ENCODE assay signal across 11 cellular contexts in genomic region chr2:238848941-238849853, GRCh38. TPM values are rescaled to one million over a fixed set of nuclear protein-coding genes. Genes with fewer than 3 reads are reported as not detected.
DNase-seq lines count a peak whose midpoint lies in the region; ATAC-seq and TF ChIP-seq lines count a peak whose summit lies in the region.
"Had no signal": no experiment of that assay in that cellular context is flagged by ENCODE, and none has a peak within 500 bp of the region (broad histone marks: within the 10 kb centered on the region; RNA-seq: fewer than 3 reads in every experiment).

No MANE protein-coding gene starts in this region.

- peaks cover 0 to 40% (median 30%) of the 10 kb centered on the region in 6 donors for H3K4me1 ChIP-seq in spleen

- H3K9me3 ChIP-seq in spleen: no peaks in the 10 kb centered on the region

- no peak overlapping the region for H3K27ac ChIP-seq in spleen

- peaks cover 27% of the 10 kb centered on the region for H3K27me3 Mint-ChIP-seq in chondrocyte (ENCODE audit: low read depth)
- peaks cover 62% of the 10 kb centered on the region for H3K27me3 Mint-ChIP-seq in activated CD4-positive, alpha-beta memory T cell treated with anti-CD3 and anti-CD28 coated beads, Interleukin-2, amount 10 ng/mL, durations not matched to agents 7 days and 5 days

- H3K9me3 Mint-ChIP-seq in chondrocyte (ENCODE audit: low read depth): no peaks in the 10 kb centered on the region
- no peaks in the 10 kb centered on the region for H3K9me3 Mint-ChIP-seq in activated CD4-positive, alpha-beta memory T cell treated with anti-CD3 and anti-CD28 coated beads, Interleukin-2, amount 10 ng/mL, durations not matched to agents 7 days and 5 days
- H3K9me3 Mint-ChIP-seq: stimulated activated naive CD8-positive, alpha-beta T cell treated with anti-CD3 and anti-CD28 coated beads, Interleukin-15, Interleukin-2, amounts not matched to agents 100 ng/mL and 50 ng/mL, for 24 hours had no signal

- H3K36me3 ChIP-seq in kidney epithelial cell (ENCODE audit: control insufficient read depth, insufficient read depth, low read length): no peaks in the 10 kb centered on the region
- no peaks in the 10 kb centered on the region for H3K36me3 ChIP-seq in spleen

- intact Hi-C loops in spleen (cut with DNase I; ENCODE audit: low total_unique reads): no loop called here

- H3K4me3 ChIP-seq in kidney epithelial cell (ENCODE audit: low read depth, low read length) (peak overlapping the region; percentile 44), spleen (peak overlapping the region; percentile 20 to 72 (median 55))

- H3K4me3 Mint-ChIP-seq in chondrocyte (ENCODE audit: unreplicated experiment): peak overlapping the region; percentile 71
- no peak overlapping the region for H3K4me3 Mint-ChIP-seq in activated CD4-positive, alpha-beta memory T cell treated with anti-CD3 and anti-CD28 coated beads, Interleukin-2, amount 10 ng/mL, durations not matched to agents 7 days and 5 days
- H3K4me3 Mint-ChIP-seq: stimulated activated naive CD8-positive, alpha-beta T cell treated with anti-CD3 and anti-CD28 coated beads, Interleukin-15, Interleukin-2, amounts not matched to agents 100 ng/mL and 50 ng/mL, for 24 hours had no signal

- no peak for TF ChIP-seq POLR2A in spleen (IDR thresholded peaks at IDR 0.05)

- POLR2A ChIA-PET in activated CD4-positive, alpha-beta memory T cell treated with anti-CD3 and anti-CD28 coated beads, Interleukin-2, amount 10 ng/mL, durations not matched to agents 7 days and 5 days (lab: Charles Lee): no interaction called here

- no peak for TF ChIP-seq CTCF in chondrocyte (IDR thresholded peaks at IDR 0.05)
- TF ChIP-seq CTCF in kidney epithelial cell (IDR thresholded peaks at IDR 0.05; ENCODE audit: insufficient read depth, low read length, poor library complexity, severe bottlenecking): no peak
- TF ChIP-seq CTCF in spleen (IDR thresholded peaks at IDR 0.05 in 8 of 11, conservative IDR thresholded peaks at IDR 0.05 in 3 of 11): no peak

- H3K27me3 ChIP-seq in kidney epithelial cell (ENCODE audit: control insufficient read depth, insufficient read depth, low read length) (peaks cover 37% of the 10 kb centered on the region), spleen (replicated peaks in 1 of 7) (peaks cover 0 to 86% (median 56%) of the 10 kb centered on the region in 7 donors)

- 8 to 15% (median 10%) methylated on average over 31 to 73 of the region's 73 CpGs for WGBS in spleen, 5 donors

- no peak for ATAC-seq in HG03095 (IDR thresholded peaks at IDR 0.05; ENCODE audit: unreplicated experiment)
- ATAC-seq in HG03045 (IDR thresholded peaks at IDR 0.05; ENCODE audit: unreplicated experiment): no peak

- H3K27ac Mint-ChIP-seq in chondrocyte (ENCODE audit: unreplicated experiment): no peak overlapping the region
- no peak overlapping the region for H3K27ac Mint-ChIP-seq in activated CD4-positive, alpha-beta memory T cell treated with anti-CD3 and anti-CD28 coated beads, Interleukin-2, amount 10 ng/mL, durations not matched to agents 7 days and 5 days
- H3K27ac Mint-ChIP-seq: stimulated activated naive CD8-positive, alpha-beta T cell treated with anti-CD3 and anti-CD28 coated beads, Interleukin-15, Interleukin-2, amounts not matched to agents 100 ng/mL and 50 ng/mL, for 24 hours had no signal

- CTCF ChIA-PET in activated CD4-positive, alpha-beta memory T cell treated with anti-CD3 and anti-CD28 coated beads, Interleukin-2, amount 10 ng/mL, durations not matched to agents 7 days and 5 days (lab: Charles Lee): no interaction called here

- peaks cover 13% of the 10 kb centered on the region for H3K4me1 Mint-ChIP-seq in chondrocyte (ENCODE audit: low read depth)
- no peaks in the 10 kb centered on the region for H3K4me1 Mint-ChIP-seq in activated CD4-positive, alpha-beta memory T cell treated with anti-CD3 and anti-CD28 coated beads, Interleukin-2, amount 10 ng/mL, durations not matched to agents 7 days and 5 days

- peaks cover 1% of the 10 kb centered on the region for H3K36me3 Mint-ChIP-seq in chondrocyte (ENCODE audit: low read depth)
- H3K36me3 Mint-ChIP-seq in activated CD4-positive, alpha-beta memory T cell treated with anti-CD3 and anti-CD28 coated beads, Interleukin-2, amount 10 ng/mL, durations not matched to agents 7 days and 5 days (ENCODE audit: low read depth): no peaks in the 10 kb centered on the region

- peak; percentile 17 for DNase-seq in HT1080 (ENCODE audit: low read depth)
- no peak for DNase-seq in chondrocyte (ENCODE audit: low spot score)
- DNase-seq in kidney epithelial cell (ENCODE audit: low read depth): no peak
- DNase-seq in spleen: no peak
- no peak for DNase-seq in activated CD4-positive, alpha-beta memory T cell treated with anti-CD3 and anti-CD28 coated beads, Interleukin-2, amount 10 ng/mL, durations not matched to agents 7 days and 5 days
- DNase-seq in dermis blood vessel endothelial cell: no peak
- DNase-seq: activated CD4-positive, alpha-beta T cell treated with anti-CD3 and anti-CD28 coated beads, Interleukin-2, amount 50 U/mL, for 48 hours; effector memory CD4-positive, alpha-beta T cell had no signal

RNA-seq across cellular contexts. Expression of gene TWIST2, which starts 1.3 kb away (rescaled TPM):
- total RNA-seq in HT1080 (2014; rRNA removed; shearing (Covaris generic)): 49.9 and 52.1 TPM in 2 replicates
- polyA plus RNA-seq in HT1080 (2015; cell fraction: cytosol; rRNA removed): 45.5 and 47.0 TPM in 2 replicates
- 11.8 and 13.5 TPM in 2 replicates for polyA plus RNA-seq in HT1080 (2015; cell fraction: nucleus; rRNA removed)
- total RNA-seq in chondrocyte (1.8 to 9.1 TPM (median 2.4 TPM) in 3 replicates), kidney epithelial cell (1.8 and 4.2 TPM in 2 replicates), spleen (1 to 10 TPM; 2.1 to 9.0 (median 2.6) TPM), dermis blood vessel endothelial cell (0.56 TPM in 1 of 2 replicates, not detected in the other)
- 1 to 10 TPM; 1.7 to 2.4 (median 2.1) TPM for polyA plus RNA-seq in spleen
- total RNA-seq in activated CD4-positive, alpha-beta memory T cell treated with anti-CD3 and anti-CD28 coated beads, Interleukin-2, amount 10 ng/mL, durations not matched to agents 7 days and 5 days: not detected
